ENCODE assay signal across 1 cellular context in genomic region chr12:57224973-57225679, GRCh38.
A peak's percentile ranks its signal among the peaks of the same experiment; 100 is the strongest.
TF ChIP-seq lines count a peak whose summit lies in the region.

No MANE protein-coding gene starts in this region.

TF ChIP-seq in GM12878, 131 proteins besides CTCF, POLR2A, EP300 and RAD21:
- TF ChIP-seq, protein P1, sequence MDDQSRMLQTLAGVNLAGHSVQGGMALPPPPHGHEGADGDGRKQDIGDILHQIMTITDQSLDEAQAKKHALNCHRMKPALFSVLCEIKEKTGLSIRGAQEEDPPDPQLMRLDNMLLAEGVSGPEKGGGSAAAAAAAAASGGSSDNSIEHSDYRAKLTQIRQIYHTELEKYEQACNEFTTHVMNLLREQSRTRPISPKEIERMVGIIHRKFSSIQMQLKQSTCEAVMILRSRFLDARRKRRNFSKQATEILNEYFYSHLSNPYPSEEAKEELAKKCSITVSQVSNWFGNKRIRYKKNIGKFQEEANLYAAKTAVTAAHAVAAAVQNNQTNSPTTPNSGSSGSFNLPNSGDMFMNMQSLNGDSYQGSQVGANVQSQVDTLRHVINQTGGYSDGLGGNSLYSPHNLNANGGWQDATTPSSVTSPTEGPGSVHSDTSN (IDR thresholded peaks at IDR 0.05; ENCODE audit: insufficient replicate concordance, low read depth, low read length), result peak; percentile 59
- TF ChIP-seq SMAD1 (IDR thresholded peaks at IDR 0.05; ENCODE audit: low read depth, partially characterized antibody) (peak; percentile 68), SUZ12 (IDR thresholded peaks at IDR 0.05; ENCODE audit: unreplicated experiment) (peak; percentile 34), CREM (IDR thresholded peaks at IDR 0.05; ENCODE audit: low read depth) (no peak), SUPT20H (IDR thresholded peaks at IDR 0.05; ENCODE audit: borderline replicate concordance, control insufficient read depth, low read depth, low read length) (no peak), SMC3 (IDR thresholded peaks at IDR 0.05; ENCODE audit: borderline replicate concordance, low read length) (peak; percentile 17; the same call in 1 of the 2 replicates), PAX8 (IDR thresholded peaks at IDR 0.05) (no peak), BHLHE40 (IDR thresholded peaks at IDR 0.05; ENCODE audit: borderline replicate concordance in 1 of 2, low read depth in 2 of 2, low read length in 1 of 2) (peak in 1 of 2 experiments; percentile 31; a peak in 1 of 4 replicates), IKZF1 (conservative IDR thresholded peaks at IDR 0.05) (0 out of 2 replicates have a peak, but pooled peaks have one; percentile 16), EGR1 (IDR thresholded peaks at IDR 0.05; ENCODE audit: borderline replicate concordance in 1 of 2, low read depth in 2 of 2, low read length in 2 of 2) (0 out of 3 replicates have a peak, but pooled peaks of 1 of the 2 experiments have one; percentile 13), CBX5 (IDR thresholded peaks at IDR 0.05; ENCODE audit: low read depth) (no peak), SMARCA5 (IDR thresholded peaks at IDR 0.05) (no peak)
- TF ChIP-seq, protein P2, sequence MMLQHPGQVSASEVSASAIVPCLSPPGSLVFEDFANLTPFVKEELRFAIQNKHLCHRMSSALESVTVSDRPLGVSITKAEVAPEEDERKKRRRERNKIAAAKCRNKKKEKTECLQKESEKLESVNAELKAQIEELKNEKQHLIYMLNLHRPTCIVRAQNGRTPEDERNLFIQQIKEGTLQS (IDR thresholded peaks at IDR 0.05; ENCODE audit: borderline replicate concordance, extremely low read depth, low read depth, low read length), result no peak
- TF ChIP-seq, protein P3, sequence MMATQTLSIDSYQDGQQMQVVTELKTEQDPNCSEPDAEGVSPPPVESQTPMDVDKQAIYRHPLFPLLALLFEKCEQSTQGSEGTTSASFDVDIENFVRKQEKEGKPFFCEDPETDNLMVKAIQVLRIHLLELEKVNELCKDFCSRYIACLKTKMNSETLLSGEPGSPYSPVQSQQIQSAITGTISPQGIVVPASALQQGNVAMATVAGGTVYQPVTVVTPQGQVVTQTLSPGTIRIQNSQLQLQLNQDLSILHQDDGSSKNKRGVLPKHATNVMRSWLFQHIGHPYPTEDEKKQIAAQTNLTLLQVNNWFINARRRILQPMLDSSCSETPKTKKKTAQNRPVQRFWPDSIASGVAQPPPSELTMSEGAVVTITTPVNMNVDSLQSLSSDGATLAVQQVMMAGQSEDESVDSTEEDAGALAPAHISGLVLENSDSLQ (IDR thresholded peaks at IDR 0.05), result peak; percentile 75
